17 cellular contexts compared by ENCODE assay signal in the genomic region with DNA sequence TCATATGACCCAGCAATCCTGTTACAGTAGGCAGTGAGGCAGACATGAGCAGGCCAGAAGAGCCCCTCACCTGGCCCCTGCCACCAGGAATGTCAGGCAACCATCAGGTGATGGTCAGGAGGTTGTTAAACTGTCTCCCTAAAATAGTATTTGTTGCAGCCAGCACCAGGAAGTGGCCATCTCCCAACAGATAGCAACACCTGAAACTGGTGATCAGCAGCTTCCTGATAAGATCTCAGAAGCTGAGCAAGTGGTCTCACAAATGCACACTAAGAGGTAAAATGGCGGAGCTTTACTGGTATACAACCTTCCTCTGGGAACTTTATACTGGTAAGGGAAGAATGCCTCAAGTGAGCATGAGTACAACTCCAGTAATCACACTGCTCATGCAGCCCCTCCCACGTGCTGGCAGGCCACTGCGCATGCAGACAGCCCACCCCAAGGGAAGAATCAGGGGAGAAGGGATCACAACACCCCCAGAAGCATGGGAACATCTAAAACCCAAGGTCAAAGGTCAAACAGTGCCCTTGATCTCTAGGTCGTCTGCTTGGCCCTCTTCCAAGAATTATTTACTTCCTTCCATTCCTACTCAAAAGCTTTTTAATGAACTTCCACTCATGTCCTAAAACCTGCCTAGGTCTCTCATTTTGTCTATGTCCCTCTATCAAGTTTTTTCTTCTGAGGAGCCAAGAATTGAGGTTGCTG.
"Had no signal": no experiment of that assay in that cellular context is flagged by ENCODE, and none has a peak within 500 bp of the region (broad histone marks: within the 10 kb centered on the region; RNA-seq: fewer than 3 reads in every experiment).

No MANE protein-coding gene starts in this region.

- H3K9me3 Mint-ChIP-seq: activated naive CD4-positive, alpha-beta T cell treated with anti-CD3 and anti-CD28 coated beads for 36 hours; activated naive CD8-positive, alpha-beta T cell treated with anti-CD3 and anti-CD28 coated beads, Interleukin-2, amount 50 U/mL, for 24 hours; activated T-helper 2 cell treated with anti-CD3 and anti-CD28 coated beads, Interferon-gamma antibody, Interleukin-2, Interleukin-4, amounts not matched to agents 10 μg/mL and 5 μg/mL and 100 μg/mL, durations not matched to agents 14 hours and 24 hours and 36 hours had no signal

- H3K27ac Mint-ChIP-seq: activated naive CD4-positive, alpha-beta T cell treated with anti-CD3 and anti-CD28 coated beads for 36 hours; activated naive CD8-positive, alpha-beta T cell treated with anti-CD3 and anti-CD28 coated beads, Interleukin-2, amount 50 U/mL, for 24 hours; activated T-helper 2 cell treated with anti-CD3 and anti-CD28 coated beads, Interferon-gamma antibody, Interleukin-2, Interleukin-4, amounts not matched to agents 10 μg/mL and 5 μg/mL and 100 μg/mL, durations not matched to agents 14 hours and 24 hours and 36 hours had no signal

- H3K4me1 ChIP-seq: breast epithelium, spleen, testis had no signal

- H3K4me1 Mint-ChIP-seq: activated naive CD8-positive, alpha-beta T cell treated with anti-CD3 and anti-CD28 coated beads, Interleukin-2, amount 50 U/mL, for 24 hours had no signal

- H3K9me3 ChIP-seq: left lung, testis, upper lobe of right lung had no signal

- H3K4me3 Mint-ChIP-seq: activated naive CD4-positive, alpha-beta T cell treated with anti-CD3 and anti-CD28 coated beads for 36 hours; activated naive CD8-positive, alpha-beta T cell treated with anti-CD3 and anti-CD28 coated beads, Interleukin-2, amount 50 U/mL, for 24 hours had no signal

- H3K4me3 ChIP-seq: breast epithelium, gastroesophageal sphincter, left lung, spleen, stomach, testis, upper lobe of right lung had no signal

- ATAC-seq: activated naive CD8-positive, alpha-beta T cell treated with anti-CD3 and anti-CD28 coated beads, Interleukin-2, amount 50 U/mL, for 24 hours; gastroesophageal sphincter; left lung; sciatic nerve; upper lobe of right lung had no signal

- FAIRE-seq: kidney had no signal

- H3K27ac ChIP-seq: breast epithelium, gastroesophageal sphincter, spleen, stomach, testis, upper lobe of right lung had no signal

- H3K27me3 ChIP-seq: breast epithelium, gastroesophageal sphincter, left lung, spleen, stomach, testis, upper lobe of right lung had no signal

- DNase-seq: activated CD4-positive, alpha-beta T cell treated with anti-CD3 and anti-CD28 coated beads, Interleukin-2, amount 50 U/mL, for 4 hours; activated CD4-positive, CD25-positive, alpha-beta regulatory T cell treated with anti-CD3 and anti-CD28 coated beads, Interleukin-2, amount 50 U/mL, for 72 hours; activated naive CD4-positive, alpha-beta T cell treated with anti-CD3 and anti-CD28 coated beads for 36 hours; activated naive CD8-positive, alpha-beta T cell treated with anti-CD3 and anti-CD28 coated beads, Interleukin-2, amount 50 U/mL, for 24 hours; aorta; kidney; left lung; spleen; stomach; T-helper 1 cell; T1000; testis; upper lobe of right lung had no signal

- H3K36me3 ChIP-seq: breast epithelium, gastroesophageal sphincter, left lung, spleen, stomach, upper lobe of right lung had no signal
